20 cellular contexts compared by ENCODE assay signal in the genomic region with DNA sequence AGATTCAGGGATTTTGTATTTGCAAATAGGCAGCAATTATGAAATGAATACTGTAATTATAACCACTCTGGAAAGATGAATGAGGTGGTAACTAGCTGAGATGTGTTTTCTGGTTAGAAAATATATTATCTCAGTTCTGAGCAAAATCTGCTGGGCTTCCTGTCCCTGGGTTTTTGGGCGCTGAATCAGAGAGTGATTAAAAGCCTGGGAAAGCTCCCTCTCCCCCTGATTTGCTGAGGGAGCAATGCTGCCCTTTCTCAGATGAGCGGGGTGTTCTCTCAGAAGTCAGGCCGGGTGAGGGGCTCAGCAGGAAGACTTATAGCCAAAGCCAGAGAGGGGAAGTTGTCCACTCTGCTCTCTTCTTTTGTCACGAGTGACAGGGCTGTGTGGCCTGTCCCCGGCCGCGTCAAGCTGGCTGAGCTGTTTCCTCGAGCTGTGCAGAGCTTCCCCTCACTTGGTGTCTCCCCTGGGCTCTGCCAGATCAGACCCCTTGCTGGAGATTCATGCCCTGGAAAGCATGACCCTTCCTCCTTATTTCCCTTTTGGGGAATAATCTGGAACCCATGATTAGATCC. TPM values are rescaled to one million over a fixed set of nuclear protein-coding genes. Genes with fewer than 3 reads are reported as not detected.
DNase-seq lines count a peak whose midpoint lies in the region; TF ChIP-seq lines count a peak whose summit lies in the region.
"Had no signal": no experiment of that assay in that cellular context is flagged by ENCODE, and none has a peak within 500 bp of the region (broad histone marks: within the 10 kb centered on the region; RNA-seq: fewer than 3 reads in every experiment).

No MANE protein-coding gene starts in this region.

- H3K27me3 ChIP-seq in MG63 (no peaks in the 10 kb centered on the region), osteoblast (ENCODE audit: insufficient read depth, low read length) (no peaks in the 10 kb centered on the region), neural progenitor cell (peaks cover 98% of the 10 kb centered on the region)
- H3K27me3 ChIP-seq: breast epithelium had no signal

- H3K9me3 Mint-ChIP-seq in chondrocyte (ENCODE audit: low read depth): no peaks in the 10 kb centered on the region
- H3K9me3 Mint-ChIP-seq in neural progenitor cell: no peaks in the 10 kb centered on the region
- H3K9me3 Mint-ChIP-seq in immature natural killer cell: peaks cover 0 to 2% (median 0%) of the 10 kb centered on the region in 6 donors
- H3K9me3 Mint-ChIP-seq: activated B cell treated with CpG ODN at 0.5 μM for 24 hours had no signal

- no peak overlapping the region for H3K4me3 ChIP-seq in MG63
- no peak overlapping the region for H3K4me3 ChIP-seq in osteoblast (ENCODE audit: insufficient read depth, low read length)
- no peak overlapping the region for H3K4me3 ChIP-seq in neural progenitor cell
- H3K4me3 ChIP-seq: breast epithelium, lung, SJSA1 had no signal

- peaks cover 3% of the 10 kb centered on the region; the same call in 1 of the 2 replicates for H3K36me3 ChIP-seq in MG63
- no peaks in the 10 kb centered on the region for H3K36me3 ChIP-seq in osteoblast (ENCODE audit: insufficient read depth, low read length)
- no peaks in the 10 kb centered on the region for H3K36me3 ChIP-seq in neural progenitor cell
- H3K36me3 ChIP-seq: breast epithelium, SJSA1 had no signal

- H3K79me2 ChIP-seq in osteoblast (ENCODE audit: insufficient read depth, low read length) (no peaks in the 10 kb centered on the region), neural progenitor cell (ENCODE audit: low read depth) (no peaks in the 10 kb centered on the region)

- H3F3A ChIP-seq in neural progenitor cell (ENCODE audit: low read depth): peaks cover 19% of the 10 kb centered on the region

- no peak overlapping the region for H3K27ac ChIP-seq in osteoblast (ENCODE audit: low read depth, low read length)
- no peak overlapping the region for H3K27ac ChIP-seq in neural progenitor cell
- H3K27ac ChIP-seq: breast epithelium, SJSA1 had no signal

- H3K4me2 ChIP-seq in osteoblast (ENCODE audit: insufficient read depth, low read length) (peak overlapping the region; percentile 10), neural progenitor cell (no peak overlapping the region)

- H3K9ac ChIP-seq in neural progenitor cell: no peak overlapping the region

- TF ChIP-seq CTCF in chondrocyte (IDR thresholded peaks at IDR 0.05): no peak
- TF ChIP-seq CTCF in osteoblast (IDR thresholded peaks at IDR 0.05; ENCODE audit: extremely low read depth, low read depth, low read length): no peak
- no peak for TF ChIP-seq CTCF in neural progenitor cell (IDR thresholded peaks at IDR 0.05)

- H3K27me3 Mint-ChIP-seq in chondrocyte (ENCODE audit: low read depth): peaks cover 49% of the 10 kb centered on the region
- peaks cover 12% of the 10 kb centered on the region for H3K27me3 Mint-ChIP-seq in neural progenitor cell (ENCODE audit: insufficient read depth, low read depth)
- peaks cover 2 to 6% (median 5%) of the 10 kb centered on the region in 3 donors for H3K27me3 Mint-ChIP-seq in immature natural killer cell (ENCODE audit: low read depth in 3 of 3)
- H3K27me3 Mint-ChIP-seq: activated naive CD8-positive, alpha-beta T cell had no signal

- DNase-seq in EL: peak; percentile 51
- DNase-seq in MG63: peak; percentile 37
- peak; percentile 38 for DNase-seq in chondrocyte (ENCODE audit: low spot score)
- peak; percentile 62 for DNase-seq in osteoblast (ENCODE audit: insufficient read length, low spot score, missing footprints)
- DNase-seq in neural progenitor cell (ENCODE audit: low spot score): no peak
- DNase-seq in immature natural killer cell: no peak
- no peak for DNase-seq in LoVo (ENCODE audit: low spot score)
- no peak for DNase-seq in ureter (ENCODE audit: low spot score)
- DNase-seq: activated CD8-positive, alpha-beta T cell treated with anti-CD3 and anti-CD28 coated beads, Interleukin-2, amount 10 ng/mL, durations not matched to agents 7 days and 5 days; activated T-cell treated with anti-CD3 and anti-CD28 coated beads, Interleukin-2, amount 50 U/mL, for 48 hours; AML-193; effector CD4-positive, alpha-beta T cell; NCI-H510A treated with DMSO at 0.1 percent for 48 hours; small intestine; T-helper 2 cell had no signal

- H4K20me1 ChIP-seq in osteoblast (ENCODE audit: insufficient read depth, low read length) (no peaks in the 10 kb centered on the region), neural progenitor cell (ENCODE audit: low read depth) (peaks cover 34% of the 10 kb centered on the region)

- H3K4me1 Mint-ChIP-seq in chondrocyte (ENCODE audit: low read depth): no peaks in the 10 kb centered on the region
- H3K4me1 Mint-ChIP-seq in neural progenitor cell: peaks cover 50% of the 10 kb centered on the region
- no peaks in the 10 kb centered on the region for H3K4me1 Mint-ChIP-seq in immature natural killer cell
- H3K4me1 Mint-ChIP-seq: activated B cell treated with CpG ODN at 0.5 μM for 24 hours had no signal

- H3K4me3 Mint-ChIP-seq in chondrocyte (ENCODE audit: unreplicated experiment): no peak overlapping the region
- H3K4me3 Mint-ChIP-seq in neural progenitor cell: no peak overlapping the region
- no peak overlapping the region for H3K4me3 Mint-ChIP-seq in immature natural killer cell
- H3K4me3 Mint-ChIP-seq: activated B cell treated with CpG ODN at 0.5 μM for 24 hours; activated CD8-positive, alpha-beta T cell treated with anti-CD3 and anti-CD28 coated beads, Interleukin-2, amount 10 ng/mL, durations not matched to agents 7 days and 5 days; activated naive CD8-positive, alpha-beta T cell had no signal

- H3K27ac Mint-ChIP-seq in chondrocyte (ENCODE audit: unreplicated experiment) (no peak overlapping the region), neural progenitor cell (no peak overlapping the region), immature natural killer cell (no peak overlapping the region)
- H3K27ac Mint-ChIP-seq: activated B cell treated with CpG ODN at 0.5 μM for 24 hours; activated CD8-positive, alpha-beta T cell treated with anti-CD3 and anti-CD28 coated beads, Interleukin-2, amount 10 ng/mL, durations not matched to agents 7 days and 5 days; activated naive CD8-positive, alpha-beta T cell had no signal

- peaks cover 10% of the 10 kb centered on the region for H3K4me1 ChIP-seq in osteoblast (ENCODE audit: insufficient read depth, low read length)
- peaks cover 35% of the 10 kb centered on the region for H3K4me1 ChIP-seq in neural progenitor cell
- H3K4me1 ChIP-seq: breast epithelium, SJSA1 had no signal

- peak overlapping the region; percentile 62 for H2AFZ ChIP-seq in osteoblast (ENCODE audit: low read length)
- H2AFZ ChIP-seq in neural progenitor cell (replicated peaks): no peak overlapping the region

- H3K36me3 Mint-ChIP-seq in chondrocyte (ENCODE audit: low read depth) (no peaks in the 10 kb centered on the region), neural progenitor cell (no peaks in the 10 kb centered on the region), immature natural killer cell (no peaks in the 10 kb centered on the region)
- H3K36me3 Mint-ChIP-seq: activated naive CD8-positive, alpha-beta T cell had no signal

- H3K9me3 ChIP-seq in MG63: no peaks in the 10 kb centered on the region
- no peaks in the 10 kb centered on the region for H3K9me3 ChIP-seq in osteoblast (ENCODE audit: low read depth, low read length)
- no peaks in the 10 kb centered on the region for H3K9me3 ChIP-seq in neural progenitor cell (ENCODE audit: low read depth)
- H3K9me3 ChIP-seq: breast epithelium, SJSA1 had no signal

RNA-seq across cellular contexts. Expression of gene PITX1, which starts 39.8 kb away (rescaled TPM):
- 217 and 372 TPM in 2 replicates for total RNA-seq in MG63 (2014; rRNA removed; shearing (Covaris generic); ENCODE audit: low replicate concordance)
- total RNA-seq in chondrocyte (0.18 TPM in 1 of 3 replicates, not detected in the others), osteoblast (8.3 and 9.8 TPM in 2 replicates), neural progenitor cell (ENCODE audit: low replicate concordance) (not detected in 2 replicates), ureter (20.6 TPM)
- polyA plus RNA-seq in immature natural killer cell: not detected
- total RNA-seq: activated B cell treated with CpG ODN at 0.5 μM for 24 hours; activated CD8-positive, alpha-beta T cell treated with anti-CD3 and anti-CD28 coated beads, Interleukin-2, amount 10 ng/mL, durations not matched to agents 7 days and 5 days had no signal

Comparison
In these comparisons a context has a peak if more than half of its experiments do, and no peak if none do; other contexts are left out.
1. DNase-seq: peak in EL (single experiment), MG63 (single experiment), chondrocyte (single experiment) and osteoblast (single experiment); none in neural progenitor cell (single experiment), immature natural killer cell (0 of 3), LoVo (single experiment) and ureter (single experiment).
2. RNA of gene PITX1, which starts 39.8 kb away (total RNA-seq): 217 to 372 TPM in MG63; 20.6 TPM in ureter (single experiment), 8.3 to 9.8 TPM in osteoblast, 0.18 TPM in chondrocyte and not detected in neural progenitor cell; every median in the first group is over 10 times any median in the second.